In genomic region chr2:5609191-5609590, GRCh38 we compare ENCODE assay signal across 22 cellular contexts.
DNase-seq lines count a peak whose midpoint lies in the region; ATAC-seq and TF ChIP-seq lines count a peak whose summit lies in the region.
"Had no signal": no experiment of that assay in that cellular context is flagged by ENCODE, and none has a peak within 500 bp of the region (broad histone marks: within the 10 kb centered on the region; RNA-seq: fewer than 3 reads in every experiment).

No MANE protein-coding gene starts in this region.

- WGBS in hepatocyte (ENCODE audit: low lambda C conversion rate, missing lambda C conversion rate) = 39% methylated on average over 3 of the region's 3 CpGs

- H3K36me3 Mint-ChIP-seq in mesothelial cell of epicardium = no peaks in the 10 kb centered on the region
- H3K36me3 Mint-ChIP-seq in activated naive CD4-positive, alpha-beta T cell treated with anti-CD3 and anti-CD28 coated beads, Interleukin-2, amount 10 ng/mL, durations not matched to agents 7 days and 5 days = no peaks in the 10 kb centered on the region
- H3K36me3 Mint-ChIP-seq: CD8-positive, alpha-beta memory T cell had no signal

- H3K4me3 Mint-ChIP-seq in mesothelial cell of epicardium = no peak overlapping the region
- H3K4me3 Mint-ChIP-seq in activated naive CD4-positive, alpha-beta T cell treated with anti-CD3 and anti-CD28 coated beads, Interleukin-2, amount 10 ng/mL, durations not matched to agents 7 days and 5 days = no peak overlapping the region
- H3K4me3 Mint-ChIP-seq: CD8-positive, alpha-beta memory T cell had no signal

- H3K4me1 ChIP-seq in A673 (ENCODE audit: insufficient read depth, low read length, poor library complexity, severe bottlenecking) (peaks cover 16% of the 10 kb centered on the region), NT2/D1 (ENCODE audit: insufficient read depth, insufficient read length) (no peaks in the 10 kb centered on the region), hepatocyte (ENCODE audit: insufficient read depth) (no peaks in the 10 kb centered on the region)
- H3K4me1 ChIP-seq: Peyer's patch had no signal

- peak; percentile 64 for DNase-seq in A673 (ENCODE audit: low spot score)
- DNase-seq in NT2/D1 (ENCODE audit: low read depth, low spot score) = peak; percentile 13
- DNase-seq in hepatocyte (ENCODE audit: low spot score) = peak; percentile 40
- DNase-seq in mesothelial cell of epicardium (ENCODE audit: low spot score in 2 of 2, unreplicated experiment in 2 of 2) = no peak
- no peak for DNase-seq in activated naive CD4-positive, alpha-beta T cell treated with anti-CD3 and anti-CD28 coated beads, Interleukin-2, amount 10 ng/mL, durations not matched to agents 7 days and 5 days
- no peak for DNase-seq in NCI-H510A treated with DMSO at 0.1 percent for 48 hours (lab: John Stamatoyannopoulos, UW)
- DNase-seq in activated naive CD4-positive, alpha-beta T cell treated with Interleukin-2 at 50 U/mL for 16 hours = no peak
- DNase-seq: Calu3; CD8-positive, alpha-beta memory T cell; GF-D8; MG63; NCI-H1048; NCI-H1417 treated with DMSO at 0.1 percent for 48 hours; NCI-H187; NCI-H446 treated with DMSO at 0.1 percent for 48 hours; NCI-H69; Peyer's patch had no signal

- no peak for ATAC-seq in GM19463 (IDR thresholded peaks at IDR 0.05; ENCODE audit: unreplicated experiment)
- ATAC-seq: HepG2, K562 had no signal

- peak overlapping the region; percentile 17 for H3K4me2 ChIP-seq in hepatocyte

- H3K9ac ChIP-seq in NT2/D1 (ENCODE audit: insufficient read length, low read depth) = no peak overlapping the region

- POLR2A ChIA-PET in A673 (lab: Charles Lee; ENCODE audit: low non-redundant PET) = no interaction called here

- no peaks in the 10 kb centered on the region for H3K79me2 ChIP-seq in hepatocyte

- no peaks in the 10 kb centered on the region for H3K9me3 ChIP-seq in A673 (ENCODE audit: low read depth, low read length, poor library complexity, severe bottlenecking)
- H3K9me3 ChIP-seq in NT2/D1 (ENCODE audit: insufficient read depth, low read length) = no peaks in the 10 kb centered on the region
- no peaks in the 10 kb centered on the region for H3K9me3 ChIP-seq in hepatocyte (ENCODE audit: low read depth)
- H3K9me3 ChIP-seq: MG63 had no signal

- H4K20me1 ChIP-seq in hepatocyte (ENCODE audit: insufficient read depth, poor library complexity, severe bottlenecking) = no peaks in the 10 kb centered on the region

- H3K4me1 Mint-ChIP-seq in mesothelial cell of epicardium = peaks cover 20% of the 10 kb centered on the region
- H3K4me1 Mint-ChIP-seq in activated naive CD4-positive, alpha-beta T cell treated with anti-CD3 and anti-CD28 coated beads, Interleukin-2, amount 10 ng/mL, durations not matched to agents 7 days and 5 days = no peaks in the 10 kb centered on the region
- H3K4me1 Mint-ChIP-seq: CD8-positive, alpha-beta memory T cell had no signal

- peaks cover 6% of the 10 kb centered on the region for H3K27me3 Mint-ChIP-seq in mesothelial cell of epicardium (ENCODE audit: low read depth)
- H3K27me3 Mint-ChIP-seq in activated naive CD4-positive, alpha-beta T cell treated with anti-CD3 and anti-CD28 coated beads, Interleukin-2, amount 10 ng/mL, durations not matched to agents 7 days and 5 days = no peaks in the 10 kb centered on the region
- H3K27me3 Mint-ChIP-seq: CD8-positive, alpha-beta memory T cell had no signal

- H2AFZ ChIP-seq in hepatocyte = peak overlapping the region; percentile 6

- intact Hi-C loops in A673 (cut with micrococcal nuclease; ENCODE audit: unreplicated experiment) = no loop called here

- H3K36me3 ChIP-seq in A673 (ENCODE audit: insufficient read depth, low read length, poor library complexity, severe bottlenecking) (no peaks in the 10 kb centered on the region), NT2/D1 (ENCODE audit: insufficient read depth, insufficient read length, low read length) (no peaks in the 10 kb centered on the region), hepatocyte (replicated peaks; ENCODE audit: insufficient read depth, low read depth) (no peaks in the 10 kb centered on the region)
- H3K36me3 ChIP-seq: MG63, Peyer's patch had no signal

- H3K27me3 ChIP-seq in A673 (replicated peaks; ENCODE audit: insufficient read depth, low read depth, low read length, poor library complexity) (no peaks in the 10 kb centered on the region), NT2/D1 (ENCODE audit: insufficient read depth, insufficient read length) (no peaks in the 10 kb centered on the region), hepatocyte (no peaks in the 10 kb centered on the region)
- H3K27me3 ChIP-seq: MG63, Peyer's patch had no signal

- no TSS peak for BruUV-seq in A673 (replicated peaks; lab: Mats Ljungman, UMichigan)

- CTCF ChIA-PET in A673 (lab: Charles Lee) = no interaction called here
- CTCF ChIA-PET in activated naive CD4-positive, alpha-beta T cell treated with anti-CD3 and anti-CD28 coated beads, Interleukin-2, amount 10 ng/mL, durations not matched to agents 7 days and 5 days (lab: Charles Lee) = no interaction called here

- H3K27ac Mint-ChIP-seq in mesothelial cell of epicardium = peak overlapping the region; percentile 76
- no peak overlapping the region for H3K27ac Mint-ChIP-seq in activated naive CD4-positive, alpha-beta T cell treated with anti-CD3 and anti-CD28 coated beads, Interleukin-2, amount 10 ng/mL, durations not matched to agents 7 days and 5 days
- H3K27ac Mint-ChIP-seq: CD8-positive, alpha-beta memory T cell had no signal

- H3K4me3 ChIP-seq in A673 (ENCODE audit: low read depth, low read length, poor library complexity, severe bottlenecking) = no peak overlapping the region
- H3K4me3 ChIP-seq in NT2/D1 (ENCODE audit: insufficient read length, low read depth) = no peak overlapping the region
- H3K4me3 ChIP-seq in hepatocyte = no peak overlapping the region
- H3K4me3 ChIP-seq: K562, MG63, Peyer's patch had no signal

- H3K27ac ChIP-seq in A673 (ENCODE audit: low read depth, low read length, poor library complexity, severe bottlenecking) (no peak overlapping the region), hepatocyte (peak overlapping the region; percentile 13)
- H3K27ac ChIP-seq: C4-2B, HL-60, Peyer's patch had no signal

- no peak for TF ChIP-seq CTCF in A673 (conservative IDR thresholded peaks at IDR 0.05; ENCODE audit: low read depth, low read length)
- no peak for TF ChIP-seq CTCF in hepatocyte (IDR thresholded peaks at IDR 0.05; ENCODE audit: poor library complexity)
- TF ChIP-seq CTCF in mesothelial cell of epicardium (IDR thresholded peaks at IDR 0.05; ENCODE audit: unreplicated experiment) = no peak

- no peaks in the 10 kb centered on the region for H3K9me2 ChIP-seq in hepatocyte (replicated peaks; ENCODE audit: insufficient read depth)

- no peaks in the 10 kb centered on the region for H3K9me3 Mint-ChIP-seq in mesothelial cell of epicardium
- peaks cover 14% of the 10 kb centered on the region for H3K9me3 Mint-ChIP-seq in activated naive CD4-positive, alpha-beta T cell treated with anti-CD3 and anti-CD28 coated beads, Interleukin-2, amount 10 ng/mL, durations not matched to agents 7 days and 5 days

Comparison
In these comparisons a context has a peak if more than half of its experiments do, and no peak if none do; other contexts are left out.
1. DNase-seq: peak in A673 (single experiment), NT2/D1 (single experiment) and hepatocyte (single experiment); none in mesothelial cell of epicardium (0 of 2), activated naive CD4-positive, alpha-beta T cell treated with anti-CD3 and anti-CD28 coated beads, Interleukin-2, amount 10 ng/mL, durations not matched to agents 7 days and 5 days (single experiment), NCI-H510A treated with DMSO at 0.1 percent for 48 hours (single experiment) and activated naive CD4-positive, alpha-beta T cell treated with Interleukin-2 at 50 U/mL for 16 hours (single experiment).